8 cellular contexts compared by ENCODE assay signal in genomic region chr19:39341122-39341719, GRCh38. TPM values are rescaled to one million over a fixed set of nuclear protein-coding genes. Genes with fewer than 3 reads are reported as not detected.
DNase-seq lines count a peak whose midpoint lies in the region; ATAC-seq and TF ChIP-seq lines count a peak whose summit lies in the region.

No MANE protein-coding gene starts in this region.

- DNase-seq in activated T-cell treated with anti-CD3 and anti-CD28 coated beads for 1 hour (ENCODE audit: low read depth) (peak; percentile 7), activated T-cell treated with anti-CD3 and anti-CD28 coated beads for 4 hours (no peak), RPMI7951 (ENCODE audit: low read depth) (peak; percentile 45), mesothelial cell of epicardium (ENCODE audit: low spot score in 2 of 2, unreplicated experiment in 2 of 2) (peak in 1 of 2 experiments; percentile 53), upper lobe of right lung (no peak), UCSD-AML1 (lab: John Stamatoyannopoulos, UW; ENCODE audit: unreplicated experiment) (no peak), erythroblast (lab: John Stamatoyannopoulos, UW) (no peak)
- DNase-seq in effector memory CD8-positive, alpha-beta T cell = no peak

- H3K27me3 Mint-ChIP-seq in effector memory CD8-positive, alpha-beta T cell = no peaks in the 10 kb centered on the region
- H3K27me3 Mint-ChIP-seq in mesothelial cell of epicardium (ENCODE audit: low read depth) = no peaks in the 10 kb centered on the region

- TF ChIP-seq CTCF in mesothelial cell of epicardium (IDR thresholded peaks at IDR 0.05; ENCODE audit: unreplicated experiment) = no peak
- TF ChIP-seq CTCF in upper lobe of right lung (IDR thresholded peaks at IDR 0.05) = no peak

- no peak for TF ChIP-seq POLR2A in erythroblast (IDR thresholded peaks at IDR 0.05; ENCODE audit: low read length)

- no peaks in the 10 kb centered on the region for H3K9me3 Mint-ChIP-seq in effector memory CD8-positive, alpha-beta T cell
- no peaks in the 10 kb centered on the region for H3K9me3 Mint-ChIP-seq in mesothelial cell of epicardium

- no peak for ATAC-seq in effector memory CD8-positive, alpha-beta T cell (replicated peaks)
- ATAC-seq in upper lobe of right lung = peak; percentile 1

- peaks cover 41 to 57% of the 10 kb centered on the region in 2 donors for H3K4me1 Mint-ChIP-seq in effector memory CD8-positive, alpha-beta T cell (ENCODE audit: low read depth in 2 of 2)
- H3K4me1 Mint-ChIP-seq in mesothelial cell of epicardium = peaks cover 39% of the 10 kb centered on the region

- H3K4me3 ChIP-seq in upper lobe of right lung = peak overlapping the region; percentile 80

- peaks cover 16% of the 10 kb centered on the region for H3K36me3 Mint-ChIP-seq in effector memory CD8-positive, alpha-beta T cell (ENCODE audit: insufficient read depth)
- peaks cover 3% of the 10 kb centered on the region for H3K36me3 Mint-ChIP-seq in mesothelial cell of epicardium

- no peaks in the 10 kb centered on the region for H3K27me3 ChIP-seq in upper lobe of right lung

- H3K36me3 ChIP-seq in upper lobe of right lung = no peaks in the 10 kb centered on the region

- peaks cover 44% of the 10 kb centered on the region for H3K4me1 ChIP-seq in upper lobe of right lung

- peak overlapping the region; percentile 89 for H3K27ac ChIP-seq in upper lobe of right lung

- intact Hi-C loops in upper lobe of right lung (cut with DNase I) = no loop called here

- no peaks in the 10 kb centered on the region for H3K9me3 ChIP-seq in upper lobe of right lung

- peak overlapping the region; percentile 91 to 92 for H3K27ac Mint-ChIP-seq in effector memory CD8-positive, alpha-beta T cell
- H3K27ac Mint-ChIP-seq in mesothelial cell of epicardium = peak overlapping the region; percentile 93

- peak overlapping the region; percentile 95 to 97 for H3K4me3 Mint-ChIP-seq in effector memory CD8-positive, alpha-beta T cell
- H3K4me3 Mint-ChIP-seq in mesothelial cell of epicardium = peak overlapping the region; percentile 87

RNA-seq across cellular contexts. Expression of gene SAMD4B, which starts 1.0 kb away (rescaled TPM):
- total RNA-seq in RPMI7951 (2014; rRNA removed; shearing (Covaris generic)) = 41.5 and 48.8 TPM in 2 replicates
- 128 to 143 TPM (median 133 TPM) in 3 replicates for total RNA-seq in mesothelial cell of epicardium
- 81.2 TPM for total RNA-seq in upper lobe of right lung

RNA-seq across cellular contexts. Expression of gene GMFG, which starts 5.4 kb away (rescaled TPM):
- 0.36 and 0.59 TPM in 2 replicates for total RNA-seq in RPMI7951 (2014; rRNA removed; shearing (Covaris generic))
- not detected in 3 replicates for total RNA-seq in mesothelial cell of epicardium
- total RNA-seq in upper lobe of right lung = 113 TPM

RNA-seq across cellular contexts. Expression of gene LRFN1, which starts 20.6 kb away (rescaled TPM):
- total RNA-seq in RPMI7951 (2014; rRNA removed; shearing (Covaris generic)) = under 0.01 and 0.36 TPM in 2 replicates
- total RNA-seq in mesothelial cell of epicardium = 19.1 to 20.6 TPM (median 20.4 TPM) in 3 replicates
- 2.2 TPM for total RNA-seq in upper lobe of right lung

RNA-seq across cellular contexts. Expression of gene IFNL1, which starts 45.0 kb away (rescaled TPM):
- total RNA-seq in RPMI7951 (2014; rRNA removed; shearing (Covaris generic)) = not detected in 2 replicates
- not detected in 3 replicates for total RNA-seq in mesothelial cell of epicardium
- total RNA-seq in upper lobe of right lung = not detected

RNA-seq across cellular contexts. Expression of gene PAF1, which starts 49.7 kb away (rescaled TPM):
- 44.3 and 59.4 TPM in 2 replicates for total RNA-seq in RPMI7951 (2014; rRNA removed; shearing (Covaris generic))
- total RNA-seq in mesothelial cell of epicardium (41.4 to 47.8 TPM (median 42.9 TPM) in 3 replicates), upper lobe of right lung (33.3 TPM)

Comparison
In these comparisons a context has a peak if more than half of its experiments do, and no peak if none do; other contexts are left out.
1. DNase-seq: peak in activated T-cell treated with anti-CD3 and anti-CD28 coated beads for 1 hour (single experiment) and RPMI7951 (single experiment); none in activated T-cell treated with anti-CD3 and anti-CD28 coated beads for 4 hours (single experiment), effector memory CD8-positive, alpha-beta T cell (0 of 3), upper lobe of right lung (single experiment), UCSD-AML1 (single experiment) and erythroblast (0 of 2).
2. RNA of gene GMFG, which starts 5.4 kb away (total RNA-seq): 113 TPM in upper lobe of right lung (single experiment); not detected in mesothelial cell of epicardium and 0.36 to 0.59 TPM in RPMI7951; every median in the first group is over 10 times any median in the second.